40 cellular contexts compared by ENCODE assay signal in genomic region chr17:41533613-41534012, GRCh38. TPM values are rescaled to one million over a fixed set of nuclear protein-coding genes. Genes with fewer than 3 reads are reported as not detected.
"Had no signal": no experiment of that assay in that cellular context is flagged by ENCODE, and none has a peak within 500 bp of the region (broad histone marks: within the 10 kb centered on the region; RNA-seq: fewer than 3 reads in every experiment).

No MANE protein-coding gene starts in this region.

- H3K36me3 Mint-ChIP-seq: activated CD4-positive, alpha-beta memory T cell treated with anti-CD3 and anti-CD28 coated beads for 36 hours; activated CD8-positive, alpha-beta memory T cell treated with anti-CD3 and anti-CD28 coated beads, Interleukin-2, amount 10 ng/mL, durations not matched to agents 7 days and 5 days; activated naive CD4-positive, alpha-beta T cell treated with anti-CD3 and anti-CD28 coated beads, Interleukin-2, amount 50 U/mL, for 24 hours; activated naive CD8-positive, alpha-beta T cell treated with anti-CD3 and anti-CD28 coated beads for 36 hours; brain had no signal

- H3K9me3 Mint-ChIP-seq: activated CD4-positive, alpha-beta memory T cell treated with anti-CD3 and anti-CD28 coated beads for 36 hours; activated CD4-positive, alpha-beta T cell treated with anti-CD3 and anti-CD28 coated beads, Interleukin-2, amount 10 ng/mL, durations not matched to agents 24 days and 14 days; activated naive CD4-positive, alpha-beta T cell treated with anti-CD3 and anti-CD28 coated beads for 36 hours; activated naive CD4-positive, alpha-beta T cell treated with anti-CD3 and anti-CD28 coated beads, Interleukin-2, amount 50 U/mL, for 24 hours; activated naive CD8-positive, alpha-beta T cell treated with anti-CD3 and anti-CD28 coated beads for 36 hours; activated naive CD8-positive, alpha-beta T cell treated with anti-CD3 and anti-CD28 coated beads, Interleukin-2, amount 50 U/mL, for 24 hours; activated T-helper 1 cell treated with anti-CD3 and anti-CD28 coated beads, Interleukin-12 subunit alpha, Interleukin-12 subunit beta, Interleukin-2, Interleukin-4 antibody, amounts not matched to agents 30 ng/mL and 10 ng/mL and 1 ng/mL, durations not matched to agents 14 hours and 24 hours and 36 hours; activated T-helper 2 cell treated with anti-CD3 and anti-CD28 coated beads, Interferon-gamma antibody, Interleukin-2, Interleukin-4, amounts not matched to agents 10 μg/mL and 5 μg/mL and 100 μg/mL, durations not matched to agents 14 hours and 24 hours and 36 hours; central memory CD8-positive, alpha-beta T cell; effector memory CD8-positive, alpha-beta T cell; T-helper 2 cell treated with Interferon-gamma antibody and Interleukin-4, amounts not matched to agents 5 μg/mL and 100 μg/mL, for 36 hours had no signal

- H3K4me1 ChIP-seq: gastrocnemius medialis, heart left ventricle had no signal

- FAIRE-seq: bronchial epithelial cell, colon had no signal

- H3K27ac ChIP-seq: adrenal gland, esophagus muscularis mucosa, foreskin keratinocyte, gastrocnemius medialis, heart left ventricle had no signal

- H3K36me3 ChIP-seq: adrenal gland, esophagus muscularis mucosa, gastrocnemius medialis, heart left ventricle had no signal

- DNase-seq: activated CD4-positive, alpha-beta memory T cell treated with anti-CD3 and anti-CD28 coated beads for 36 hours; activated CD4-positive, alpha-beta T cell treated with anti-CD3 and anti-CD28 coated beads for 36 hours; activated CD4-positive, alpha-beta T cell treated with anti-CD3 and anti-CD28 coated beads, Interleukin-2, amount 10 ng/mL, durations not matched to agents 24 days and 14 days; activated CD4-positive, CD25-positive, alpha-beta regulatory T cell; activated CD4-positive, CD25-positive, alpha-beta regulatory T cell treated with anti-CD3 and anti-CD28 coated beads, Interleukin-2, amount 50 U/mL, for 72 hours; activated CD8-positive, alpha-beta memory T cell treated with anti-CD3 and anti-CD28 coated beads, Interleukin-2, amount 10 ng/mL, durations not matched to agents 7 days and 5 days; activated CD8-positive, alpha-beta memory T cell treated with anti-CD3 and anti-CD28 coated beads, Interleukin-2, amount 50 U/mL, for 4 hours; activated CD8-positive, alpha-beta T cell treated with anti-CD3 and anti-CD28 coated beads, Interleukin-2, amount 10 ng/mL, durations not matched to agents 7 days and 5 days; activated effector memory CD4-positive, alpha-beta T cell treated with anti-CD3 and anti-CD28 coated beads, Interleukin-2, amount 50 U/mL, for 16 hours; activated naive CD4-positive, alpha-beta T cell treated with anti-CD3 and anti-CD28 coated beads for 36 hours; activated naive CD8-positive, alpha-beta T cell treated with anti-CD3 and anti-CD28 coated beads for 36 hours; activated naive CD8-positive, alpha-beta T cell treated with anti-CD3 and anti-CD28 coated beads, Interleukin-2, amount 50 U/mL, for 24 hours; activated T-cell treated with anti-CD3 and anti-CD28 coated beads, Interleukin-2, amount 50 U/mL, for 1 hour; activated T-cell treated with anti-CD3 and anti-CD28 coated beads, Interleukin-2, amount 50 U/mL, for 48 hours; adrenal gland; amygdala; cortex of kidney; dermis blood vessel endothelial cell; effector CD4-positive, alpha-beta T cell; effector memory CD8-positive, alpha-beta T cell; erythroblast; foreskin keratinocyte; gastrocnemius medialis; glutamatergic neuron; T-helper 1 cell; T-helper 17 cell had no signal

- H3K4me3 ChIP-seq: adrenal gland, esophagus muscularis mucosa, gastrocnemius medialis, heart left ventricle had no signal

- H3K9me3 ChIP-seq: adrenal gland, esophagus muscularis mucosa, gastrocnemius medialis, heart left ventricle had no signal

- H3K4me3 Mint-ChIP-seq: activated CD4-positive, alpha-beta memory T cell treated with anti-CD3 and anti-CD28 coated beads for 36 hours; activated CD4-positive, alpha-beta T cell treated with anti-CD3 and anti-CD28 coated beads for 36 hours; activated CD4-positive, alpha-beta T cell treated with anti-CD3 and anti-CD28 coated beads, Interleukin-2, amount 10 ng/mL, durations not matched to agents 24 days and 14 days; activated CD8-positive, alpha-beta memory T cell treated with anti-CD3 and anti-CD28 coated beads, Interleukin-2, amount 10 ng/mL, durations not matched to agents 7 days and 5 days; activated CD8-positive, alpha-beta T cell treated with anti-CD3 and anti-CD28 coated beads, Interleukin-2, amount 10 ng/mL, durations not matched to agents 7 days and 5 days; activated naive CD4-positive, alpha-beta T cell treated with anti-CD3 and anti-CD28 coated beads for 36 hours; activated naive CD4-positive, alpha-beta T cell treated with anti-CD3 and anti-CD28 coated beads, Interleukin-2, amount 50 U/mL, for 24 hours; activated naive CD8-positive, alpha-beta T cell treated with anti-CD3 and anti-CD28 coated beads for 36 hours; activated naive CD8-positive, alpha-beta T cell treated with anti-CD3 and anti-CD28 coated beads, Interleukin-2, amount 50 U/mL, for 24 hours; activated T-helper 1 cell treated with anti-CD3 and anti-CD28 coated beads, Interleukin-12 subunit alpha, Interleukin-12 subunit beta, Interleukin-2, Interleukin-4 antibody, amounts not matched to agents 30 ng/mL and 10 ng/mL and 1 ng/mL, durations not matched to agents 14 hours and 24 hours and 36 hours; brain; central memory CD8-positive, alpha-beta T cell; effector memory CD8-positive, alpha-beta T cell; T-helper 17 cell; T-helper 2 cell treated with Interferon-gamma antibody and Interleukin-4, amounts not matched to agents 5 μg/mL and 100 μg/mL, for 36 hours had no signal

- H3K4me1 Mint-ChIP-seq: activated CD4-positive, alpha-beta T cell treated with anti-CD3 and anti-CD28 coated beads for 36 hours; activated CD4-positive, alpha-beta T cell treated with anti-CD3 and anti-CD28 coated beads, Interleukin-2, amount 10 ng/mL, durations not matched to agents 24 days and 14 days; activated CD8-positive, alpha-beta memory T cell treated with anti-CD3 and anti-CD28 coated beads, Interleukin-2, amount 10 ng/mL, durations not matched to agents 7 days and 5 days; activated naive CD4-positive, alpha-beta T cell treated with anti-CD3 and anti-CD28 coated beads, Interleukin-2, amount 50 U/mL, for 24 hours had no signal

- H3K27ac Mint-ChIP-seq: activated CD4-positive, alpha-beta memory T cell treated with anti-CD3 and anti-CD28 coated beads for 36 hours; activated CD4-positive, alpha-beta T cell treated with anti-CD3 and anti-CD28 coated beads for 36 hours; activated CD4-positive, alpha-beta T cell treated with anti-CD3 and anti-CD28 coated beads, Interleukin-2, amount 10 ng/mL, durations not matched to agents 24 days and 14 days; activated CD8-positive, alpha-beta memory T cell treated with anti-CD3 and anti-CD28 coated beads, Interleukin-2, amount 10 ng/mL, durations not matched to agents 7 days and 5 days; activated CD8-positive, alpha-beta T cell treated with anti-CD3 and anti-CD28 coated beads, Interleukin-2, amount 10 ng/mL, durations not matched to agents 7 days and 5 days; activated naive CD4-positive, alpha-beta T cell treated with anti-CD3 and anti-CD28 coated beads for 36 hours; activated naive CD4-positive, alpha-beta T cell treated with anti-CD3 and anti-CD28 coated beads, Interleukin-2, amount 50 U/mL, for 24 hours; activated naive CD8-positive, alpha-beta T cell treated with anti-CD3 and anti-CD28 coated beads for 36 hours; activated naive CD8-positive, alpha-beta T cell treated with anti-CD3 and anti-CD28 coated beads, Interleukin-2, amount 50 U/mL, for 24 hours; activated T-helper 1 cell treated with anti-CD3 and anti-CD28 coated beads, Interleukin-12 subunit alpha, Interleukin-12 subunit beta, Interleukin-2, Interleukin-4 antibody, amounts not matched to agents 30 ng/mL and 10 ng/mL and 1 ng/mL, durations not matched to agents 14 hours and 24 hours and 36 hours; activated T-helper 2 cell treated with anti-CD3 and anti-CD28 coated beads, Interferon-gamma antibody, Interleukin-2, Interleukin-4, amounts not matched to agents 10 μg/mL and 5 μg/mL and 100 μg/mL, durations not matched to agents 14 hours and 24 hours and 36 hours; brain; effector memory CD8-positive, alpha-beta T cell; T-helper 17 cell; T-helper 2 cell treated with Interferon-gamma antibody and Interleukin-4, amounts not matched to agents 5 μg/mL and 100 μg/mL, for 36 hours had no signal

- ATAC-seq: activated CD4-positive, alpha-beta T cell treated with anti-CD3 and anti-CD28 coated beads for 36 hours; activated CD8-positive, alpha-beta memory T cell treated with anti-CD3 and anti-CD28 coated beads, Interleukin-2, amount 10 ng/mL, durations not matched to agents 7 days and 5 days; activated CD8-positive, alpha-beta T cell treated with anti-CD3 and anti-CD28 coated beads, Interleukin-2, amount 10 ng/mL, durations not matched to agents 7 days and 5 days; activated naive CD8-positive, alpha-beta T cell treated with anti-CD3 and anti-CD28 coated beads, Interleukin-2, amount 50 U/mL, for 24 hours; effector memory CD8-positive, alpha-beta T cell; foreskin keratinocyte; gastrocnemius medialis; heart left ventricle; T-helper 17 cell had no signal

RNA-seq across cellular contexts. Expression of gene KRT19, which starts 5.5 kb away (rescaled TPM):
- total RNA-seq: activated CD4-positive, alpha-beta memory T cell treated with anti-CD3 and anti-CD28 coated beads for 36 hours; activated CD4-positive, alpha-beta T cell treated with anti-CD3 and anti-CD28 coated beads for 36 hours; activated CD4-positive, alpha-beta T cell treated with anti-CD3 and anti-CD28 coated beads, Interleukin-2, amount 10 ng/mL, durations not matched to agents 24 days and 14 days; activated CD8-positive, alpha-beta memory T cell treated with anti-CD3 and anti-CD28 coated beads for 36 hours; activated CD8-positive, alpha-beta memory T cell treated with anti-CD3 and anti-CD28 coated beads, Interleukin-2, amount 10 ng/mL, durations not matched to agents 7 days and 5 days; activated CD8-positive, alpha-beta T cell treated with anti-CD3 and anti-CD28 coated beads, Interleukin-2, amount 10 ng/mL, durations not matched to agents 7 days and 5 days; activated naive CD4-positive, alpha-beta T cell treated with anti-CD3 and anti-CD28 coated beads for 36 hours; activated naive CD8-positive, alpha-beta T cell treated with anti-CD3 and anti-CD28 coated beads for 36 hours; activated T-helper 1 cell treated with anti-CD3 and anti-CD28 coated beads, Interleukin-12 subunit alpha, Interleukin-12 subunit beta, Interleukin-2, Interleukin-4 antibody, amounts not matched to agents 30 ng/mL and 10 ng/mL and 1 ng/mL, durations not matched to agents 14 hours and 24 hours and 36 hours; activated T-helper 2 cell treated with anti-CD3 and anti-CD28 coated beads, Interferon-gamma antibody, Interleukin-2, Interleukin-4, amounts not matched to agents 10 μg/mL and 5 μg/mL and 100 μg/mL, durations not matched to agents 14 hours and 24 hours and 36 hours; T-helper 17 cell had no signal

RNA-seq across cellular contexts. Expression of gene KRT15, which starts 14.9 kb away (rescaled TPM):
- total RNA-seq: activated CD4-positive, alpha-beta memory T cell treated with anti-CD3 and anti-CD28 coated beads for 36 hours; activated CD4-positive, alpha-beta T cell treated with anti-CD3 and anti-CD28 coated beads for 36 hours; activated CD4-positive, alpha-beta T cell treated with anti-CD3 and anti-CD28 coated beads, Interleukin-2, amount 10 ng/mL, durations not matched to agents 24 days and 14 days; activated CD8-positive, alpha-beta memory T cell treated with anti-CD3 and anti-CD28 coated beads for 36 hours; activated CD8-positive, alpha-beta memory T cell treated with anti-CD3 and anti-CD28 coated beads, Interleukin-2, amount 10 ng/mL, durations not matched to agents 7 days and 5 days; activated CD8-positive, alpha-beta T cell treated with anti-CD3 and anti-CD28 coated beads, Interleukin-2, amount 10 ng/mL, durations not matched to agents 7 days and 5 days; activated naive CD4-positive, alpha-beta T cell treated with anti-CD3 and anti-CD28 coated beads for 36 hours; activated naive CD8-positive, alpha-beta T cell treated with anti-CD3 and anti-CD28 coated beads for 36 hours; activated T-helper 1 cell treated with anti-CD3 and anti-CD28 coated beads, Interleukin-12 subunit alpha, Interleukin-12 subunit beta, Interleukin-2, Interleukin-4 antibody, amounts not matched to agents 30 ng/mL and 10 ng/mL and 1 ng/mL, durations not matched to agents 14 hours and 24 hours and 36 hours; activated T-helper 2 cell treated with anti-CD3 and anti-CD28 coated beads, Interferon-gamma antibody, Interleukin-2, Interleukin-4, amounts not matched to agents 10 μg/mL and 5 μg/mL and 100 μg/mL, durations not matched to agents 14 hours and 24 hours and 36 hours; aorta; cardiac septum; cerebellum; gastrocnemius medialis; T-helper 17 cell had no signal

RNA-seq across cellular contexts. Expression of gene KRT13, which starts 28.2 kb away (rescaled TPM):
- total RNA-seq: activated CD4-positive, alpha-beta memory T cell treated with anti-CD3 and anti-CD28 coated beads for 36 hours; activated CD4-positive, alpha-beta T cell treated with anti-CD3 and anti-CD28 coated beads for 36 hours; activated CD4-positive, alpha-beta T cell treated with anti-CD3 and anti-CD28 coated beads, Interleukin-2, amount 10 ng/mL, durations not matched to agents 24 days and 14 days; activated CD8-positive, alpha-beta memory T cell treated with anti-CD3 and anti-CD28 coated beads for 36 hours; activated CD8-positive, alpha-beta memory T cell treated with anti-CD3 and anti-CD28 coated beads, Interleukin-2, amount 10 ng/mL, durations not matched to agents 7 days and 5 days; activated CD8-positive, alpha-beta T cell treated with anti-CD3 and anti-CD28 coated beads, Interleukin-2, amount 10 ng/mL, durations not matched to agents 7 days and 5 days; activated naive CD4-positive, alpha-beta T cell treated with anti-CD3 and anti-CD28 coated beads for 36 hours; activated naive CD8-positive, alpha-beta T cell treated with anti-CD3 and anti-CD28 coated beads for 36 hours; activated T-helper 1 cell treated with anti-CD3 and anti-CD28 coated beads, Interleukin-12 subunit alpha, Interleukin-12 subunit beta, Interleukin-2, Interleukin-4 antibody, amounts not matched to agents 30 ng/mL and 10 ng/mL and 1 ng/mL, durations not matched to agents 14 hours and 24 hours and 36 hours; activated T-helper 2 cell treated with anti-CD3 and anti-CD28 coated beads, Interferon-gamma antibody, Interleukin-2, Interleukin-4, amounts not matched to agents 10 μg/mL and 5 μg/mL and 100 μg/mL, durations not matched to agents 14 hours and 24 hours and 36 hours; aorta; cardiac septum; dermis blood vessel endothelial cell; gastrocnemius medialis; T-helper 17 cell had no signal

RNA-seq across cellular contexts. Expression of gene KRT9, which starts 38.2 kb away (rescaled TPM):
- total RNA-seq: activated CD4-positive, alpha-beta memory T cell treated with anti-CD3 and anti-CD28 coated beads for 36 hours; activated CD4-positive, alpha-beta T cell treated with anti-CD3 and anti-CD28 coated beads for 36 hours; activated CD4-positive, alpha-beta T cell treated with anti-CD3 and anti-CD28 coated beads, Interleukin-2, amount 10 ng/mL, durations not matched to agents 24 days and 14 days; activated CD8-positive, alpha-beta memory T cell treated with anti-CD3 and anti-CD28 coated beads for 36 hours; activated CD8-positive, alpha-beta memory T cell treated with anti-CD3 and anti-CD28 coated beads, Interleukin-2, amount 10 ng/mL, durations not matched to agents 7 days and 5 days; activated CD8-positive, alpha-beta T cell treated with anti-CD3 and anti-CD28 coated beads, Interleukin-2, amount 10 ng/mL, durations not matched to agents 7 days and 5 days; activated naive CD4-positive, alpha-beta T cell treated with anti-CD3 and anti-CD28 coated beads for 36 hours; activated naive CD8-positive, alpha-beta T cell treated with anti-CD3 and anti-CD28 coated beads for 36 hours; activated T-helper 1 cell treated with anti-CD3 and anti-CD28 coated beads, Interleukin-12 subunit alpha, Interleukin-12 subunit beta, Interleukin-2, Interleukin-4 antibody, amounts not matched to agents 30 ng/mL and 10 ng/mL and 1 ng/mL, durations not matched to agents 14 hours and 24 hours and 36 hours; activated T-helper 2 cell treated with anti-CD3 and anti-CD28 coated beads, Interferon-gamma antibody, Interleukin-2, Interleukin-4, amounts not matched to agents 10 μg/mL and 5 μg/mL and 100 μg/mL, durations not matched to agents 14 hours and 24 hours and 36 hours; aorta; cardiac septum; cerebellum; dermis blood vessel endothelial cell; esophagus muscularis mucosa; gastrocnemius medialis; heart left ventricle; T-helper 17 cell had no signal
- polyA plus RNA-seq: heart left ventricle had no signal

RNA-seq across cellular contexts. Expression of gene KRT36, which starts 43.9 kb away (rescaled TPM):
- total RNA-seq: activated CD4-positive, alpha-beta memory T cell treated with anti-CD3 and anti-CD28 coated beads for 36 hours; activated CD4-positive, alpha-beta T cell treated with anti-CD3 and anti-CD28 coated beads for 36 hours; activated CD4-positive, alpha-beta T cell treated with anti-CD3 and anti-CD28 coated beads, Interleukin-2, amount 10 ng/mL, durations not matched to agents 24 days and 14 days; activated CD8-positive, alpha-beta memory T cell treated with anti-CD3 and anti-CD28 coated beads for 36 hours; activated CD8-positive, alpha-beta memory T cell treated with anti-CD3 and anti-CD28 coated beads, Interleukin-2, amount 10 ng/mL, durations not matched to agents 7 days and 5 days; activated CD8-positive, alpha-beta T cell treated with anti-CD3 and anti-CD28 coated beads, Interleukin-2, amount 10 ng/mL, durations not matched to agents 7 days and 5 days; activated naive CD4-positive, alpha-beta T cell treated with anti-CD3 and anti-CD28 coated beads for 36 hours; activated naive CD8-positive, alpha-beta T cell treated with anti-CD3 and anti-CD28 coated beads for 36 hours; activated T-helper 1 cell treated with anti-CD3 and anti-CD28 coated beads, Interleukin-12 subunit alpha, Interleukin-12 subunit beta, Interleukin-2, Interleukin-4 antibody, amounts not matched to agents 30 ng/mL and 10 ng/mL and 1 ng/mL, durations not matched to agents 14 hours and 24 hours and 36 hours; activated T-helper 2 cell treated with anti-CD3 and anti-CD28 coated beads, Interferon-gamma antibody, Interleukin-2, Interleukin-4, amounts not matched to agents 10 μg/mL and 5 μg/mL and 100 μg/mL, durations not matched to agents 14 hours and 24 hours and 36 hours; aorta; cardiac septum; cerebellum; esophagus muscularis mucosa; foreskin keratinocyte; gastrocnemius medialis; heart left ventricle; T-helper 17 cell had no signal
- polyA plus RNA-seq: adrenal gland, foreskin keratinocyte, heart left ventricle had no signal
